In genomic region chr6:28880894-28881780, GRCh38 we compare ENCODE assay signal across 8 cellular contexts. TPM values are rescaled to one million over a fixed set of nuclear protein-coding genes. Genes with fewer than 3 reads are reported as not detected.
DNase-seq lines count a peak whose midpoint lies in the region; ATAC-seq and TF ChIP-seq lines count a peak whose summit lies in the region.

No MANE protein-coding gene starts in this region.

- 4% methylated on average over 28 of the region's 28 CpGs for WGBS in prostate gland

- no peaks in the 10 kb centered on the region for H3K36me3 ChIP-seq in prostate gland

- no peaks in the 10 kb centered on the region for H3K4me1 ChIP-seq in prostate gland (replicated peaks)

- in situ Hi-C loops in astrocyte of the cerebellum (cut with HindIII; ENCODE audit: low sequenced_read_pairs) = no loop called here

- no peaks in the 10 kb centered on the region for H3K9me3 ChIP-seq in prostate gland

- peak; percentile 78 for ATAC-seq in SK-N-SH treated with all-trans-retinoic acid at 6 μM for 48 hours
- no peak for ATAC-seq in HG03520 (IDR thresholded peaks at IDR 0.05; ENCODE audit: unreplicated experiment)

- peak; percentile 81 for DNase-seq in DMS53 (lab: John Stamatoyannopoulos, UW)
- DNase-seq in LNCaP clone FGC (ENCODE audit: low read depth) = no peak
- DNase-seq in astrocyte of the cerebellum (ENCODE audit: low read depth) = no peak
- DNase-seq in hepatic stellate cell (ENCODE audit: low spot score) = peak; percentile 54
- peak; percentile 68 for DNase-seq in prostate gland (ENCODE audit: low spot score)
- DNase-seq in GM19238 (ENCODE audit: insufficient read length, low spot score) = no peak

- TF ChIP-seq CTCF in LNCaP clone FGC (IDR thresholded peaks at IDR 0.05; ENCODE audit: control insufficient read depth, extremely low read depth, insufficient read depth) (no peak), astrocyte of the cerebellum (IDR thresholded peaks at IDR 0.05; ENCODE audit: low read depth, low read length, missing control alignments) (no peak), prostate gland (IDR thresholded peaks at IDR 0.05) (no peak)

- peak overlapping the region in 1 of 2 donors; percentile 7 for H3K27ac ChIP-seq in prostate gland

- no peak for TF ChIP-seq POLR2A in prostate gland (IDR thresholded peaks at IDR 0.05)

- intact Hi-C loops in prostate gland (cut with DNase I) = no loop called here

- peak overlapping the region; percentile 80 for H3K4me3 ChIP-seq in LNCaP clone FGC (ENCODE audit: low read depth, low read length)
- peak overlapping the region; percentile 57 for H3K4me3 ChIP-seq in astrocyte of the cerebellum (ENCODE audit: low read depth, low read length)
- H3K4me3 ChIP-seq in prostate gland = peak overlapping the region; percentile 37 to 42

- no peaks in the 10 kb centered on the region for H3K27me3 ChIP-seq in prostate gland (replicated peaks; ENCODE audit: insufficient read depth)

TF ChIP-seq in SK-N-SH treated with all-trans-retinoic acid at 6 μM for 48 hours, 23 proteins besides CTCF, POLR2A, EP300 and RAD21:
- TF ChIP-seq TOX (CRISPR knock-in tag; IDR thresholded peaks at IDR 0.05; ENCODE audit: borderline replicate concordance) = no peak
- no peak for TF ChIP-seq PATZ1 (CRISPR knock-in tag; IDR thresholded peaks at IDR 0.05; ENCODE audit: borderline replicate concordance)
- TF ChIP-seq GLIS3 (CRISPR knock-in tag; IDR thresholded peaks at IDR 0.05) = no peak
- TF ChIP-seq PPARA (CRISPR knock-in tag; IDR thresholded peaks at IDR 0.05; ENCODE audit: borderline replicate concordance) = no peak
- no peak for TF ChIP-seq ZNF70 (CRISPR knock-in tag; IDR thresholded peaks at IDR 0.05)
- TF ChIP-seq POU6F1 (CRISPR knock-in tag; IDR thresholded peaks at IDR 0.05; ENCODE audit: borderline replicate concordance, low read depth) = no peak
- no peak for TF ChIP-seq OSR1 (CRISPR knock-in tag; IDR thresholded peaks at IDR 0.05)
- no peak for TF ChIP-seq ESRRG (CRISPR knock-in tag; IDR thresholded peaks at IDR 0.05)
- no peak for TF ChIP-seq ZC3H10 (CRISPR knock-in tag; IDR thresholded peaks at IDR 0.05)
- no peak for TF ChIP-seq ZFP30 (CRISPR knock-in tag; IDR thresholded peaks at IDR 0.05)
- TF ChIP-seq TSHZ2 (CRISPR knock-in tag; IDR thresholded peaks at IDR 0.05) = no peak
- no peak for TF ChIP-seq RARB (CRISPR knock-in tag; IDR thresholded peaks at IDR 0.05)
- no peak for TF ChIP-seq ZFP3 (CRISPR knock-in tag; IDR thresholded peaks at IDR 0.05)
- TF ChIP-seq ZNF565 (CRISPR knock-in tag; conservative IDR thresholded peaks at IDR 0.05; ENCODE audit: low read depth) = no peak
- no peak for TF ChIP-seq CREB5 (CRISPR knock-in tag; IDR thresholded peaks at IDR 0.05; ENCODE audit: low read depth)
- no peak for TF ChIP-seq ISL1 (CRISPR knock-in tag; IDR thresholded peaks at IDR 0.05)
- no peak for TF ChIP-seq CSRNP3 (CRISPR knock-in tag; IDR thresholded peaks at IDR 0.05)
- TF ChIP-seq CSDC2 (CRISPR knock-in tag; IDR thresholded peaks at IDR 0.05) = no peak
- TF ChIP-seq TCF4 (CRISPR knock-in tag; IDR thresholded peaks at IDR 0.05; ENCODE audit: borderline replicate concordance) = no peak

RNA-seq across cellular contexts. Expression of gene TRIM27, which starts 42.6 kb away (rescaled TPM):
- total RNA-seq in prostate gland = 10 to 100 TPM; 79.2 to 85.7 TPM

Comparison
In these comparisons a context has a peak if more than half of its experiments do, and no peak if none do; other contexts are left out.
1. DNase-seq: peak in DMS53 (single experiment), hepatic stellate cell (single experiment) and prostate gland (single experiment); none in LNCaP clone FGC (single experiment), astrocyte of the cerebellum (single experiment) and GM19238 (single experiment).
2. Peak in every context shown above with its lines, with median percentiles within 50 percentile points of each other: H3K4me3 ChIP-seq.